Comparison of ENCODE assay signal across 14 cellular contexts in genomic region chr7:43119371-43120069, GRCh38. TPM values are rescaled to one million over a fixed set of nuclear protein-coding genes. Genes with fewer than 3 reads are reported as not detected.
A peak's percentile ranks its signal among the peaks of the same experiment; 100 is the strongest.
DNase-seq lines count a peak whose midpoint lies in the region; ATAC-seq and FAIRE-seq lines count a peak whose summit lies in the region.
"Had no signal": no experiment of that assay in that cellular context is flagged by ENCODE, and none has a peak within 500 bp of the region (broad histone marks: within the 10 kb centered on the region; RNA-seq: fewer than 3 reads in every experiment).

No MANE protein-coding gene starts in this region.

- ATAC-seq in HG02642 (IDR thresholded peaks at IDR 0.05; ENCODE audit: poor library complexity, unreplicated experiment), result no peak

- DNase-seq in EH (ENCODE audit: low read depth), result peak; percentile 86
- DNase-seq in RCC 7860 (ENCODE audit: low spot score), result peak; percentile 55
- DNase-seq in fibroblast of gingiva (ENCODE audit: low read depth), result peak; percentile 59
- DNase-seq in non-pigmented ciliary epithelial cell (ENCODE audit: low read depth), result peak; percentile 41
- DNase-seq in ureter (ENCODE audit: low spot score), result no peak
- DNase-seq in stimulated activated CD4-positive, alpha-beta T cell treated with anti-CD3 and anti-CD28 coated beads, Interleukin-4, amount 100 ng/mL, for 1 hour, result no peak
- no peak for DNase-seq in SIG-M5 treated with dmso at 0.1 percent for 504 hours (lab: John Stamatoyannopoulos, UW; ENCODE audit: unreplicated experiment)
- DNase-seq: activated B cell treated with CpG ODN at 0.5 μM for 24 hours; CD8-positive, alpha-beta memory T cell; dermis blood vessel endothelial cell; left cardiac atrium; NCI-H2081 treated with DMSO at 0.1 percent for 48 hours had no signal

- no peak for FAIRE-seq in RCC 7860 (lab: Jason Lieb, UNC)

RNA-seq across cellular contexts. Expression of gene HECW1, which starts 7.1 kb away (rescaled TPM):
- total RNA-seq in ureter, result 1.3 TPM
- total RNA-seq: activated B cell treated with CpG ODN at 0.5 μM for 24 hours; CD8-positive, alpha-beta memory T cell; dermis blood vessel endothelial cell; glomerular endothelial cell; left cardiac atrium had no signal

Comparison
In these comparisons a context has a peak if more than half of its experiments do, and no peak if none do; other contexts are left out.
1. DNase-seq: peak in EH (single experiment), RCC 7860 (single experiment), fibroblast of gingiva (single experiment) and non-pigmented ciliary epithelial cell (single experiment); none in ureter (single experiment), stimulated activated CD4-positive, alpha-beta T cell treated with anti-CD3 and anti-CD28 coated beads, Interleukin-4, amount 100 ng/mL, for 1 hour (single experiment) and SIG-M5 treated with dmso at 0.1 percent for 504 hours (single experiment).